12 cellular contexts compared by ENCODE assay signal in the genomic region with DNA sequence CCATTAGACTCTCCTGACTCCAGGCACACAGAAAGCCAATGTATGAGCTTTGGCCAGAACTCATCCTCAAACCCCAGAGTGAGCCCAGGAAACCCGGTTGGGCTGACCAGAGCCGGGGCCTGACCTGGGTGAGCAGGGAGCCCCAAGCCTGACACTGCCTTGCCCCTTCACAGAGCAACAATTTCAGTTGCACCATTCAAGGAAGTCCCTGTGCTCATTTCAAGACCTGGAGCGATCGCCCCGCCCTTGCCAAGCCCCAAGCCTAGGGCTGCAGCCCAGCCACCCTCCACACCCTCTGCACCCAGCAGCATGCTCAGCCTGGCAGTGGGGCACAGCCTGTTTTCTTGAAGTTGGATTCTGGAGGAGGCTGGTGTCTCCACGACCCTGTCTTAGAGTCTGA. TPM values are rescaled to one million over a fixed set of nuclear protein-coding genes. Genes with fewer than 3 reads are reported as not detected.
DNase-seq lines count a peak whose midpoint lies in the region; ATAC-seq and TF ChIP-seq lines count a peak whose summit lies in the region.
"Had no signal": no experiment of that assay in that cellular context is flagged by ENCODE, and none has a peak within 500 bp of the region (broad histone marks: within the 10 kb centered on the region; RNA-seq: fewer than 3 reads in every experiment).

No MANE protein-coding gene starts in this region.

- 93% methylated on average over 6 of the region's 6 CpGs for WGBS in hepatocyte (ENCODE audit: low lambda C conversion rate, missing lambda C conversion rate)
- 36% methylated on average over 3 of the region's 6 CpGs for WGBS in suprapubic skin

- no peak for TF ChIP-seq EP300 in suprapubic skin (IDR thresholded peaks at IDR 0.05)

- no peaks in the 10 kb centered on the region for H3K4me1 ChIP-seq in hepatocyte (ENCODE audit: insufficient read depth)
- peaks cover 79% of the 10 kb centered on the region for H3K4me1 ChIP-seq in suprapubic skin
- H3K4me1 ChIP-seq: BE2C had no signal

- peaks cover 29% of the 10 kb centered on the region for H3K4me1 Mint-ChIP-seq in activated naive CD4-positive, alpha-beta T cell treated with anti-CD3 and anti-CD28 coated beads, Interleukin-2, amount 50 U/mL, for 24 hours

- TF ChIP-seq CTCF in hepatocyte (IDR thresholded peaks at IDR 0.05; ENCODE audit: poor library complexity) (no peak), suprapubic skin (IDR thresholded peaks at IDR 0.05) (no peak)

- peak overlapping the region; percentile 23 for H3K4me3 Mint-ChIP-seq in activated naive CD4-positive, alpha-beta T cell treated with anti-CD3 and anti-CD28 coated beads, Interleukin-2, amount 50 U/mL, for 24 hours
- H3K4me3 Mint-ChIP-seq: dendritic cell treated with granulocyte-macrophage colony-stimulating factor and Interleukin-4, amounts not matched to agents 40 ng/mL and 50 ng/mL, for 4 days had no signal

- H3K27me3 ChIP-seq in hepatocyte (peaks cover 17% of the 10 kb centered on the region), suprapubic skin (no peaks in the 10 kb centered on the region)

- H3K36me3 ChIP-seq in hepatocyte (replicated peaks; ENCODE audit: insufficient read depth, low read depth) = no peaks in the 10 kb centered on the region
- H3K36me3 ChIP-seq in suprapubic skin = no peaks in the 10 kb centered on the region
- H3K36me3 ChIP-seq: BE2C had no signal

- no peaks in the 10 kb centered on the region for H3K27me3 Mint-ChIP-seq in activated naive CD4-positive, alpha-beta T cell treated with anti-CD3 and anti-CD28 coated beads, Interleukin-2, amount 50 U/mL, for 24 hours

- H3K4me3 ChIP-seq in hepatocyte (no peak overlapping the region), suprapubic skin (peak overlapping the region; percentile 90)

- no peak overlapping the region for H3K27ac Mint-ChIP-seq in activated naive CD4-positive, alpha-beta T cell treated with anti-CD3 and anti-CD28 coated beads, Interleukin-2, amount 50 U/mL, for 24 hours
- H3K27ac Mint-ChIP-seq: dendritic cell treated with granulocyte-macrophage colony-stimulating factor and Interleukin-4, amounts not matched to agents 40 ng/mL and 50 ng/mL, for 4 days had no signal

- H2AFZ ChIP-seq in hepatocyte = no peak overlapping the region

- H3K9me3 ChIP-seq in hepatocyte (ENCODE audit: low read depth) (no peaks in the 10 kb centered on the region), suprapubic skin (no peaks in the 10 kb centered on the region)
- H3K9me3 ChIP-seq: BE2C had no signal

- H3K9me2 ChIP-seq in hepatocyte (replicated peaks; ENCODE audit: insufficient read depth) = no peaks in the 10 kb centered on the region

- H3K36me3 Mint-ChIP-seq in activated naive CD4-positive, alpha-beta T cell treated with anti-CD3 and anti-CD28 coated beads, Interleukin-2, amount 50 U/mL, for 24 hours = no peaks in the 10 kb centered on the region

- DNase-seq in activated CD8-positive, alpha-beta memory T cell treated with anti-CD3 and anti-CD28 coated beads, Interleukin-2, amount 50 U/mL, for 48 hours = peak; percentile 57
- DNase-seq in activated CD8-positive, alpha-beta memory T cell treated with anti-CD3 and anti-CD28 coated beads for 24 hours = no peak
- DNase-seq in hepatocyte (ENCODE audit: low spot score) (no peak), suprapubic skin (ENCODE audit: low spot score in 2 of 2) (no peak), NCI-H1417 treated with DMSO at 0.1 percent for 48 hours (lab: John Stamatoyannopoulos, UW) (no peak), RKO (ENCODE audit: low spot score) (no peak)
- DNase-seq: BE2C, NCI-H1694, T1000 had no signal

- H4K20me1 ChIP-seq in hepatocyte (ENCODE audit: insufficient read depth, poor library complexity, severe bottlenecking) = no peaks in the 10 kb centered on the region

- H3K4me2 ChIP-seq in hepatocyte = peak overlapping the region; percentile 95

- no peaks in the 10 kb centered on the region for H3K9me3 Mint-ChIP-seq in activated naive CD4-positive, alpha-beta T cell treated with anti-CD3 and anti-CD28 coated beads, Interleukin-2, amount 50 U/mL, for 24 hours
- H3K9me3 Mint-ChIP-seq: dendritic cell treated with granulocyte-macrophage colony-stimulating factor and Interleukin-4, amounts not matched to agents 40 ng/mL and 50 ng/mL, for 4 days had no signal

- no peak overlapping the region for H3K27ac ChIP-seq in hepatocyte
- H3K27ac ChIP-seq in suprapubic skin = peak overlapping the region; percentile 95

- peaks cover 44% of the 10 kb centered on the region for H3K79me2 ChIP-seq in hepatocyte

- ATAC-seq in GM19452 (IDR thresholded peaks at IDR 0.05; ENCODE audit: unreplicated experiment) = no peak

- no peak for TF ChIP-seq POLR2A in suprapubic skin (IDR thresholded peaks at IDR 0.05)

RNA-seq across cellular contexts. Expression of gene NBL1, which starts 2.3 kb away (rescaled TPM):
- total RNA-seq in hepatocyte = 16.5 and 22.3 TPM in 2 replicates
- 41.3 and 46.9 TPM in 2 replicates for polyA plus RNA-seq in hepatocyte
- total RNA-seq in suprapubic skin = 100 to 1,000 TPM; 144 to 197 (median 167) TPM

RNA-seq across cellular contexts. Expression of gene HTR6, which starts 18.3 kb away (rescaled TPM):
- total RNA-seq in hepatocyte = not detected in 2 replicates
- not detected in 2 replicates for polyA plus RNA-seq in hepatocyte
- total RNA-seq in suprapubic skin = 1 to 10 TPM in 1 of 4 donors, under 1 TPM in 1, not detected in 2; 0.23 to 2.4 TPM
